Comparison of ENCODE assay signal across 18 cellular contexts in the genomic region with DNA sequence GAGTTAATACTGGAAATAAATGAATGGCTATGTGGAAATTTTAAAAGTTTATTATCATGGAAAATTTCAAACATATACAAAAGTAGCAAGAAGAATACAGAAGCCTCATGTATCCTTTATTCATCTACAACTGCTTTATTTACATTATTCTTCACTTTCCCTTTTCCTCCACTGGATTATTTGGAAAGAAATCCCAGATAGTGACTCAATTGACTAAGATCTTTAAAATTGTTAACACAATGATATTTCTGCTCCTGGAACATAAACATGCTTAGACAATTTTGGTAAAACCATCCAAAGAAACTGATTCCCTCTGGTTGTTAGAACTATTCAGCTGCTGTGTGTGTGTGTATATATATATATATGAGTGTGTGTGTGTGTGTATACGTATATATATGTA.
"Had no signal": no experiment of that assay in that cellular context is flagged by ENCODE, and none has a peak within 500 bp of the region (broad histone marks: within the 10 kb centered on the region; RNA-seq: fewer than 3 reads in every experiment).

No MANE protein-coding gene starts in this region.

- H3K27me3 ChIP-seq: esophagus squamous epithelium, hepatocyte, transverse colon, uterus had no signal

- H3K4me3 ChIP-seq: esophagus squamous epithelium, hepatocyte, mucosa of descending colon, transverse colon, uterus had no signal

- H3K79me2 ChIP-seq: hepatocyte had no signal

- H2AFZ ChIP-seq: hepatocyte had no signal

- H3K9me3 ChIP-seq: esophagus squamous epithelium, mucosa of descending colon, transverse colon, uterus had no signal

- H3K4me2 ChIP-seq: hepatocyte had no signal

- ATAC-seq: mucosa of descending colon; naive thymus-derived CD4-positive, alpha-beta T cell had no signal

- DNase-seq: activated B cell treated with CpG ODN at 0.5 μM for 24 hours; activated CD4-positive, alpha-beta memory T cell treated with anti-CD3 and anti-CD28 coated beads for 36 hours; activated CD4-positive, alpha-beta T cell treated with anti-CD3 and anti-CD28 coated beads for 4 hours; activated gamma-delta T cell treated with Interleukin-2 at 50 U/mL for 16 hours; activated naive CD8-positive, alpha-beta T cell treated with anti-CD3 and anti-CD28 coated beads for 36 hours; activated T-cell treated with anti-CD3 and anti-CD28 coated beads for 4 hours; amygdala; cerebellar nuclear complex; effector CD8-positive, alpha-beta T cell; esophagus squamous epithelium; mucosa of descending colon; naive thymus-derived CD4-positive, alpha-beta T cell; retina; stimulated activated CD4-positive, alpha-beta T cell treated with anti-CD3 and anti-CD28 coated beads, Interleukin-2, amount 100 ng/mL, for 24 hours; stimulated activated naive CD4-positive, alpha-beta T cell treated with Interleukin-2 at 50 U/mL for 16 hours; transverse colon; uterus had no signal

- H3K36me3 ChIP-seq: esophagus squamous epithelium, transverse colon, uterus had no signal
